ENCODE assay signal across 1 cellular context in the genomic region with DNA sequence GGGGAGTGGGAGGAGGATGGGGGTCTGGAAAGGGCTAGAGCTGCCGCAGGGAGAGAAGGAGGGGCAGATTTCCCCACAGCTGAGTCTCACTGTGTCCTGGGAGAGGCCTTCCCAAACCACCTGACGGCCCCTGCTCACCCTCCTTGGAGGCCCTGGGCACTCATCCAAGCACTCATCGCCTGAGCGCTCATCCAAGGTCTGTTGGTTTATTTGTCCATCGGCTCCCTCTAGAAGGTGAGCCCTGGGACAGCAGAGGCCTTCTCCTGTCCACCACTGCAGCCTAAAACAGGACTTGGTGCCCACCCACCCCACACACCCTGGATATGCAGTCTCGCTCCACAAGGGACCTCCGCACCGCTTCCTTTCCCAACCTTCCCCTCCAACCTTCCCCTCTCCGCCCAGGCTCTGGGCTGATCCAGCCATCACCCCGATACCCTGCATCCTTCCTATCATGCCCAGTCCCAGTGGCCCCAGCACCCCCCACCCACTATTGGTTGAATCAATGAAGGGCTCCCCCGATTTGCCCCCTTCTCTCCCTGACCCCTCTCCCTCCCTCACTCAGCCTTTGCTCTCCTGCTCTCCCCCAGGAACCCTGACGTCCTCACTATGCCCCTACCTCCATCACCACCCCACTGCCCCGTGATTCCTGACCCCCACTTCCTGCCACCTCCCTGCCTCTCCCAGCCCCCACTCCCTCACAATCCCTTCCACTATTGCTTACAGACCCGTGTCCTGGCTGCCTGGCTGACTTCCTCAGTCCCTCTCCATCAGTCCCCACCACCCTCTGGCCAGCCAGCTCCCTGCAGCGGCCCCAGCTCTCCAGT.
TF ChIP-seq lines count a peak whose summit lies in the region.

No MANE protein-coding gene starts in this region.

TF ChIP-seq in K562, 482 proteins besides CTCF, POLR2A, EP300 and RAD21 (continued from another document):
- TF ChIP-seq, protein P1, sequence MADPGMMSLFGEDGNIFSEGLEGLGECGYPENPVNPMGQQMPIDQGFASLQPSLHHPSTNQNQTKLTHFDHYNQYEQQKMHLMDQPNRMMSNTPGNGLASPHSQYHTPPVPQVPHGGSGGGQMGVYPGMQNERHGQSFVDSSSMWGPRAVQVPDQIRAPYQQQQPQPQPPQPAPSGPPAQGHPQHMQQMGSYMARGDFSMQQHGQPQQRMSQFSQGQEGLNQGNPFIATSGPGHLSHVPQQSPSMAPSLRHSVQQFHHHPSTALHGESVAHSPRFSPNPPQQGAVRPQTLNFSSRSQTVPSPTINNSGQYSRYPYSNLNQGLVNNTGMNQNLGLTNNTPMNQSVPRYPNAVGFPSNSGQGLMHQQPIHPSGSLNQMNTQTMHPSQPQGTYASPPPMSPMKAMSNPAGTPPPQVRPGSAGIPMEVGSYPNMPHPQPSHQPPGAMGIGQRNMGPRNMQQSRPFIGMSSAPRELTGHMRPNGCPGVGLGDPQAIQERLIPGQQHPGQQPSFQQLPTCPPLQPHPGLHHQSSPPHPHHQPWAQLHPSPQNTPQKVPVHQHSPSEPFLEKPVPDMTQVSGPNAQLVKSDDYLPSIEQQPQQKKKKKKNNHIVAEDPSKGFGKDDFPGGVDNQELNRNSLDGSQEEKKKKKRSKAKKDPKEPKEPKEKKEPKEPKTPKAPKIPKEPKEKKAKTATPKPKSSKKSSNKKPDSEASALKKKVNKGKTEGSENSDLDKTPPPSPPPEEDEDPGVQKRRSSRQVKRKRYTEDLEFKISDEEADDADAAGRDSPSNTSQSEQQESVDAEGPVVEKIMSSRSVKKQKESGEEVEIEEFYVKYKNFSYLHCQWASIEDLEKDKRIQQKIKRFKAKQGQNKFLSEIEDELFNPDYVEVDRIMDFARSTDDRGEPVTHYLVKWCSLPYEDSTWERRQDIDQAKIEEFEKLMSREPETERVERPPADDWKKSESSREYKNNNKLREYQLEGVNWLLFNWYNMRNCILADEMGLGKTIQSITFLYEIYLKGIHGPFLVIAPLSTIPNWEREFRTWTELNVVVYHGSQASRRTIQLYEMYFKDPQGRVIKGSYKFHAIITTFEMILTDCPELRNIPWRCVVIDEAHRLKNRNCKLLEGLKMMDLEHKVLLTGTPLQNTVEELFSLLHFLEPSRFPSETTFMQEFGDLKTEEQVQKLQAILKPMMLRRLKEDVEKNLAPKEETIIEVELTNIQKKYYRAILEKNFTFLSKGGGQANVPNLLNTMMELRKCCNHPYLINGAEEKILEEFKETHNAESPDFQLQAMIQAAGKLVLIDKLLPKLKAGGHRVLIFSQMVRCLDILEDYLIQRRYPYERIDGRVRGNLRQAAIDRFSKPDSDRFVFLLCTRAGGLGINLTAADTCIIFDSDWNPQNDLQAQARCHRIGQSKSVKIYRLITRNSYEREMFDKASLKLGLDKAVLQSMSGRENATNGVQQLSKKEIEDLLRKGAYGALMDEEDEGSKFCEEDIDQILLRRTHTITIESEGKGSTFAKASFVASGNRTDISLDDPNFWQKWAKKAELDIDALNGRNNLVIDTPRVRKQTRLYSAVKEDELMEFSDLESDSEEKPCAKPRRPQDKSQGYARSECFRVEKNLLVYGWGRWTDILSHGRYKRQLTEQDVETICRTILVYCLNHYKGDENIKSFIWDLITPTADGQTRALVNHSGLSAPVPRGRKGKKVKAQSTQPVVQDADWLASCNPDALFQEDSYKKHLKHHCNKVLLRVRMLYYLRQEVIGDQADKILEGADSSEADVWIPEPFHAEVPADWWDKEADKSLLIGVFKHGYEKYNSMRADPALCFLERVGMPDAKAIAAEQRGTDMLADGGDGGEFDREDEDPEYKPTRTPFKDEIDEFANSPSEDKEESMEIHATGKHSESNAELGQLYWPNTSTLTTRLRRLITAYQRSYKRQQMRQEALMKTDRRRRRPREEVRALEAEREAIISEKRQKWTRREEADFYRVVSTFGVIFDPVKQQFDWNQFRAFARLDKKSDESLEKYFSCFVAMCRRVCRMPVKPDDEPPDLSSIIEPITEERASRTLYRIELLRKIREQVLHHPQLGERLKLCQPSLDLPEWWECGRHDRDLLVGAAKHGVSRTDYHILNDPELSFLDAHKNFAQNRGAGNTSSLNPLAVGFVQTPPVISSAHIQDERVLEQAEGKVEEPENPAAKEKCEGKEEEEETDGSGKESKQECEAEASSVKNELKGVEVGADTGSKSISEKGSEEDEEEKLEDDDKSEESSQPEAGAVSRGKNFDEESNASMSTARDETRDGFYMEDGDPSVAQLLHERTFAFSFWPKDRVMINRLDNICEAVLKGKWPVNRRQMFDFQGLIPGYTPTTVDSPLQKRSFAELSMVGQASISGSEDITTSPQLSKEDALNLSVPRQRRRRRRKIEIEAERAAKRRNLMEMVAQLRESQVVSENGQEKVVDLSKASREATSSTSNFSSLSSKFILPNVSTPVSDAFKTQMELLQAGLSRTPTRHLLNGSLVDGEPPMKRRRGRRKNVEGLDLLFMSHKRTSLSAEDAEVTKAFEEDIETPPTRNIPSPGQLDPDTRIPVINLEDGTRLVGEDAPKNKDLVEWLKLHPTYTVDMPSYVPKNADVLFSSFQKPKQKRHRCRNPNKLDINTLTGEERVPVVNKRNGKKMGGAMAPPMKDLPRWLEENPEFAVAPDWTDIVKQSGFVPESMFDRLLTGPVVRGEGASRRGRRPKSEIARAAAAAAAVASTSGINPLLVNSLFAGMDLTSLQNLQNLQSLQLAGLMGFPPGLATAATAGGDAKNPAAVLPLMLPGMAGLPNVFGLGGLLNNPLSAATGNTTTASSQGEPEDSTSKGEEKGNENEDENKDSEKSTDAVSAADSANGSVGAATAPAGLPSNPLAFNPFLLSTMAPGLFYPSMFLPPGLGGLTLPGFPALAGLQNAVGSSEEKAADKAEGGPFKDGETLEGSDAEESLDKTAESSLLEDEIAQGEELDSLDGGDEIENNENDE (IDR thresholded peaks at IDR 0.05; ENCODE audit: low read depth, low read length) = no peak
- TF ChIP-seq ZC3H4 (CRISPR knock-in tag; IDR thresholded peaks at IDR 0.05; ENCODE audit: borderline replicate concordance) (no peak), KLF10 (CRISPR knock-in tag; IDR thresholded peaks at IDR 0.05) (no peak), MYNN (IDR thresholded peaks at IDR 0.05) (no peak), MYNN (CRISPR knock-in tag; IDR thresholded peaks at IDR 0.05) (no peak), PRPF4 (IDR thresholded peaks at IDR 0.05; ENCODE audit: insufficient read depth, low read depth, low read length, poor library complexity, severe bottlenecking) (no peak)
- TF ChIP-seq, protein P2, sequence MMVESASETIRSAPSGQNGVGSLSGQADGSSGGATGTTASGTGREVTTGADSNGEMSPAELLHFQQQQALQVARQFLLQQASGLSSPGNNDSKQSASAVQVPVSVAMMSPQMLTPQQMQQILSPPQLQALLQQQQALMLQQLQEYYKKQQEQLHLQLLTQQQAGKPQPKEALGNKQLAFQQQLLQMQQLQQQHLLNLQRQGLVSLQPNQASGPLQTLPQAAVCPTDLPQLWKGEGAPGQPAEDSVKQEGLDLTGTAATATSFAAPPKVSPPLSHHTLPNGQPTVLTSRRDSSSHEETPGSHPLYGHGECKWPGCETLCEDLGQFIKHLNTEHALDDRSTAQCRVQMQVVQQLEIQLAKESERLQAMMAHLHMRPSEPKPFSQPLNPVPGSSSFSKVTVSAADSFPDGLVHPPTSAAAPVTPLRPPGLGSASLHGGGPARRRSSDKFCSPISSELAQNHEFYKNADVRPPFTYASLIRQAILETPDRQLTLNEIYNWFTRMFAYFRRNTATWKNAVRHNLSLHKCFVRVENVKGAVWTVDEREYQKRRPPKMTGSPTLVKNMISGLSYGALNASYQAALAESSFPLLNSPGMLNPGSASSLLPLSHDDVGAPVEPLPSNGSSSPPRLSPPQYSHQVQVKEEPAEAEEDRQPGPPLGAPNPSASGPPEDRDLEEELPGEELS (CRISPR knock-in tag; IDR thresholded peaks at IDR 0.05; ENCODE audit: borderline replicate concordance) = no peak
